In the genomic region with DNA sequence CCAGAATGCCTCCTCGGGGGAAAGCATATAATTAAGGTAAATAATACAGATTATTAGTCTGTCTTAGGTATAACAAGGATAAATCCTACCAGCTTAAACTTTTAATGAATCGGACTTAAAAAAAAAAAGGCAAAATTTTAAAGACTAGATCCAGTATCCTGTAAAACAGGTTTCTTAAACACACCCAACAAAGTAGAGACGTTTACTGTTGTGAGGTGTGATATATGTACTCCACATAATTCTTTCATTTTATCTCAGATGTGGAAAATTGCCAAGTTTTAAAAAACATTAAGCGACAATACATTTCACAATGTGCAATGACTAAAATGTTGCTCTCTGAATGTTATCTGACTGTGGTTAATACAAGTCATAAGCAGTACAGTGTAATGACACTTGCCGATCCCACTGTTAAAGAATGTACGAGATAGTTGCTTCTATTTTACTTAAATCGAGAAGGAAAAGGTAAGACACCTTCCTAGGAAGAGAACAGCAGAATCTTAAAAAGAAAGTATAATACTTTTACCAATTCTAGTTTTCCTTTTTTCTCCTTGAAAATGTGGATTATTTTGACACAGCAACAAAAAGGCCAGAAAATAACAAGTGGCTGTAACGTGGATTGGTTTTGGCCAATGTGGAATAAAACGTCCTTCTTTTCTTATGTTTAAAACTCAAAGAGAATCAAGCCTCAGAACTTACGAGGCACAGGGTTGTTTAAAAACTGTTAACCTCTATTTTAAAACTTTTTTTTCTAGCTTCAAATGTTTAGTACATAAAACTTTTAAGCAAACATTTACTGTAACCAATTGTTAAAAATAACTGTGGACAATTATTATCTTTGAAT, we compare ENCODE assay signal across 2 cellular contexts.
TF ChIP-seq lines count a peak whose summit lies in the region.

No MANE protein-coding gene starts in this region.

TF ChIP-seq in A549, 52 proteins besides CTCF, POLR2A, EP300 and RAD21 (continued from another document):
- TF ChIP-seq USF2 (IDR thresholded peaks at IDR 0.05) (no peak), HOXB13 (CRISPR knock-in tag; IDR thresholded peaks at IDR 0.05; ENCODE audit: low read depth) (no peak), FOSB (CRISPR knock-in tag; IDR thresholded peaks at IDR 0.05) (no peak), NPAS2 (CRISPR knock-in tag; IDR thresholded peaks at IDR 0.05; ENCODE audit: borderline replicate concordance) (no peak), NR3C1 (IDR thresholded peaks at IDR 0.05) (no peak)

TF ChIP-seq in WTC11, 78 proteins besides CTCF, POLR2A, EP300 and RAD21 (continued from another document):
- TF ChIP-seq NFYB (CRISPR knock-in tag; conservative IDR thresholded peaks at IDR 0.05; ENCODE audit: low read depth) = no peak
- TF ChIP-seq, protein P1, sequence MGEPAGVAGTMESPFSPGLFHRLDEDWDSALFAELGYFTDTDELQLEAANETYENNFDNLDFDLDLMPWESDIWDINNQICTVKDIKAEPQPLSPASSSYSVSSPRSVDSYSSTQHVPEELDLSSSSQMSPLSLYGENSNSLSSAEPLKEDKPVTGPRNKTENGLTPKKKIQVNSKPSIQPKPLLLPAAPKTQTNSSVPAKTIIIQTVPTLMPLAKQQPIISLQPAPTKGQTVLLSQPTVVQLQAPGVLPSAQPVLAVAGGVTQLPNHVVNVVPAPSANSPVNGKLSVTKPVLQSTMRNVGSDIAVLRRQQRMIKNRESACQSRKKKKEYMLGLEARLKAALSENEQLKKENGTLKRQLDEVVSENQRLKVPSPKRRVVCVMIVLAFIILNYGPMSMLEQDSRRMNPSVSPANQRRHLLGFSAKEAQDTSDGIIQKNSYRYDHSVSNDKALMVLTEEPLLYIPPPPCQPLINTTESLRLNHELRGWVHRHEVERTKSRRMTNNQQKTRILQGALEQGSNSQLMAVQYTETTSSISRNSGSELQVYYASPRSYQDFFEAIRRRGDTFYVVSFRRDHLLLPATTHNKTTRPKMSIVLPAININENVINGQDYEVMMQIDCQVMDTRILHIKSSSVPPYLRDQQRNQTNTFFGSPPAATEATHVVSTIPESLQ (CRISPR knock-in tag; IDR thresholded peaks at IDR 0.05) = no peak
- TF ChIP-seq, protein P2, sequence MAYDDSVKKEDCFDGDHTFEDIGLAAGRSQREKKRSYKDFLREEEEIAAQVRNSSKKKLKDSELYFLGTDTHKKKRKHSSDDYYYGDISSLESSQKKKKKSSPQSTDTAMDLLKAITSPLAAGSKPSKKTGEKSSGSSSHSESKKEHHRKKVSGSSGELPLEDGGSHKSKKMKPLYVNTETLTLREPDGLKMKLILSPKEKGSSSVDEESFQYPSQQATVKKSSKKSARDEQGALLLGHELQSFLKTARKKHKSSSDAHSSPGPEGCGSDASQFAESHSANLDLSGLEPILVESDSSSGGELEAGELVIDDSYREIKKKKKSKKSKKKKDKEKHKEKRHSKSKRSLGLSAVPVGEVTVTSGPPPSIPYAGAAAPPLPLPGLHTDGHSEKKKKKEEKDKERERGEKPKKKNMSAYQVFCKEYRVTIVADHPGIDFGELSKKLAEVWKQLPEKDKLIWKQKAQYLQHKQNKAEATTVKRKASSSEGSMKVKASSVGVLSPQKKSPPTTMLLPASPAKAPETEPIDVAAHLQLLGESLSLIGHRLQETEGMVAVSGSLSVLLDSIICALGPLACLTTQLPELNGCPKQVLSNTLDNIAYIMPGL (CRISPR knock-in tag; IDR thresholded peaks at IDR 0.05) = no peak
- TF ChIP-seq, protein P3, sequence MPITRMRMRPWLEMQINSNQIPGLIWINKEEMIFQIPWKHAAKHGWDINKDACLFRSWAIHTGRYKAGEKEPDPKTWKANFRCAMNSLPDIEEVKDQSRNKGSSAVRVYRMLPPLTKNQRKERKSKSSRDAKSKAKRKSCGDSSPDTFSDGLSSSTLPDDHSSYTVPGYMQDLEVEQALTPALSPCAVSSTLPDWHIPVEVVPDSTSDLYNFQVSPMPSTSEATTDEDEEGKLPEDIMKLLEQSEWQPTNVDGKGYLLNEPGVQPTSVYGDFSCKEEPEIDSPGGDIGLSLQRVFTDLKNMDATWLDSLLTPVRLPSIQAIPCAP (CRISPR knock-in tag; IDR thresholded peaks at IDR 0.05) = no peak
- no peak for TF ChIP-seq TEAD1 (CRISPR knock-in tag; IDR thresholded peaks at IDR 0.05)
- no peak for TF ChIP-seq ZNF121 (CRISPR knock-in tag; IDR thresholded peaks at IDR 0.05)
- TF ChIP-seq ZNF512 (CRISPR knock-in tag; IDR thresholded peaks at IDR 0.05; ENCODE audit: borderline replicate concordance) = no peak
- no peak for TF ChIP-seq KAT7 (CRISPR knock-in tag; IDR thresholded peaks at IDR 0.05; ENCODE audit: borderline replicate concordance)
- TF ChIP-seq ZBTB21 (CRISPR knock-in tag; IDR thresholded peaks at IDR 0.05; ENCODE audit: borderline replicate concordance) = no peak
- TF ChIP-seq OVOL2 (CRISPR knock-in tag; IDR thresholded peaks at IDR 0.05; ENCODE audit: borderline replicate concordance) = no peak
- TF ChIP-seq HMGA2 (CRISPR knock-in tag; IDR thresholded peaks at IDR 0.05) = no peak
- no peak for TF ChIP-seq SMAD3 (CRISPR knock-in tag; IDR thresholded peaks at IDR 0.05; ENCODE audit: borderline replicate concordance)
- TF ChIP-seq SMAD4 (CRISPR knock-in tag; IDR thresholded peaks at IDR 0.05) = no peak
- TF ChIP-seq, protein P4, sequence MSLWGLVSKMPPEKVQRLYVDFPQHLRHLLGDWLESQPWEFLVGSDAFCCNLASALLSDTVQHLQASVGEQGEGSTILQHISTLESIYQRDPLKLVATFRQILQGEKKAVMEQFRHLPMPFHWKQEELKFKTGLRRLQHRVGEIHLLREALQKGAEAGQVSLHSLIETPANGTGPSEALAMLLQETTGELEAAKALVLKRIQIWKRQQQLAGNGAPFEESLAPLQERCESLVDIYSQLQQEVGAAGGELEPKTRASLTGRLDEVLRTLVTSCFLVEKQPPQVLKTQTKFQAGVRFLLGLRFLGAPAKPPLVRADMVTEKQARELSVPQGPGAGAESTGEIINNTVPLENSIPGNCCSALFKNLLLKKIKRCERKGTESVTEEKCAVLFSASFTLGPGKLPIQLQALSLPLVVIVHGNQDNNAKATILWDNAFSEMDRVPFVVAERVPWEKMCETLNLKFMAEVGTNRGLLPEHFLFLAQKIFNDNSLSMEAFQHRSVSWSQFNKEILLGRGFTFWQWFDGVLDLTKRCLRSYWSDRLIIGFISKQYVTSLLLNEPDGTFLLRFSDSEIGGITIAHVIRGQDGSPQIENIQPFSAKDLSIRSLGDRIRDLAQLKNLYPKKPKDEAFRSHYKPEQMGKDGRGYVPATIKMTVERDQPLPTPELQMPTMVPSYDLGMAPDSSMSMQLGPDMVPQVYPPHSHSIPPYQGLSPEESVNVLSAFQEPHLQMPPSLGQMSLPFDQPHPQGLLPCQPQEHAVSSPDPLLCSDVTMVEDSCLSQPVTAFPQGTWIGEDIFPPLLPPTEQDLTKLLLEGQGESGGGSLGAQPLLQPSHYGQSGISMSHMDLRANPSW (CRISPR knock-in tag; conservative IDR thresholded peaks at IDR 0.05; ENCODE audit: low read depth) = no peak
